ENCODE assay signal across 8 cellular contexts in the genomic region with DNA sequence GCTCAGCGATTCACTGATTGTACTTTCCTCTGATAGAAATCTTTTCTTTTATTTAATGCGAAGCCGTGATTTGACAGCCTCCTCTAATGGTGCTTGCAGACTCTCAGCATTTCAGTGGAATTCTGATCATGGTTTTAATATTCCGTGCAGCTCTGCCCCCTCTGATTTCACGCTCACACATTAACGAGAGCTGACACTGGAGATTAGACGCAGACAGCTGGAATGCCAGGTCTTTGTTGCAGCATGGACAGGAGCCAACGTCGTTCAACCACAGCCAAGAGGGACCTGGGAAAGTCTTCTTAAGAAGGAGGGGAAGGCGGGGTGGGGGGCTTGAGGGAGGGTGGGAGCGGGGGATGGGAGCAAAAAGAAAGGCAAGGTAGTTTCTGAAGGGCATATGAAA.
DNase-seq lines count a peak whose midpoint lies in the region; ATAC-seq, FAIRE-seq and TF ChIP-seq lines count a peak whose summit lies in the region.

No MANE protein-coding gene starts in this region.

- H3K4me2 ChIP-seq in astrocyte (ENCODE audit: low read length): peak overlapping the region; percentile 93

- peaks cover 1% of the 10 kb centered on the region for H3K36me3 Mint-ChIP-seq in astrocyte (ENCODE audit: low read depth, unreplicated experiment)
- no peaks in the 10 kb centered on the region for H3K36me3 Mint-ChIP-seq in stimulated activated naive B cell treated with anti-CD40 and anti-IgM and Interleukin-4, amounts not matched to agents 10 μg/mL and 1 μg/mL and 100 μg/mL, for 72 hours
- no peaks in the 10 kb centered on the region for H3K36me3 Mint-ChIP-seq in stimulated activated memory B cell treated with anti-CD40 and anti-IgM and Interleukin-4, amounts not matched to agents 10 μg/mL and 1 μg/mL and 100 μg/mL, for 72 hours

- no peak overlapping the region for H3K4me3 Mint-ChIP-seq in astrocyte (ENCODE audit: unreplicated experiment)
- no peak overlapping the region for H3K4me3 Mint-ChIP-seq in stimulated activated naive B cell treated with anti-CD40 and anti-IgM and Interleukin-4, amounts not matched to agents 10 μg/mL and 1 μg/mL and 100 μg/mL, for 72 hours
- H3K4me3 Mint-ChIP-seq in stimulated activated memory B cell treated with anti-CD40 and anti-IgM and Interleukin-4, amounts not matched to agents 10 μg/mL and 1 μg/mL and 100 μg/mL, for 72 hours: no peak overlapping the region

- H4K20me1 ChIP-seq in astrocyte (ENCODE audit: insufficient read depth, low read length): no peaks in the 10 kb centered on the region

- peak; percentile 18 for ATAC-seq in HG02678 (IDR thresholded peaks at IDR 0.05; ENCODE audit: unreplicated experiment)
- peak; percentile 20 to 31 for ATAC-seq in stimulated activated naive B cell treated with anti-CD40 and anti-IgM and Interleukin-4, amounts not matched to agents 10 μg/mL and 1 μg/mL and 100 μg/mL, for 72 hours (replicated peaks)
- ATAC-seq in HG02759 (IDR thresholded peaks at IDR 0.05; ENCODE audit: unreplicated experiment): no peak
- ATAC-seq in HG02571 (IDR thresholded peaks at IDR 0.05; ENCODE audit: unreplicated experiment): no peak
- ATAC-seq in stimulated activated memory B cell treated with anti-CD40 and anti-IgM and Interleukin-4, amounts not matched to agents 10 μg/mL and 1 μg/mL and 100 μg/mL, for 72 hours: no peak

- FAIRE-seq in astrocyte (lab: Jason Lieb, UNC) (no peak), RCC 7860 (lab: Jason Lieb, UNC) (no peak)

- H3K9me3 ChIP-seq in astrocyte (ENCODE audit: insufficient read depth, low read depth, low read length) (peaks cover 3% of the 10 kb centered on the region), iPS-20b (ENCODE audit: insufficient read depth, low read depth, low read length) (no peaks in the 10 kb centered on the region)

- H3K27ac Mint-ChIP-seq in astrocyte (ENCODE audit: unreplicated experiment): no peak overlapping the region
- no peak overlapping the region for H3K27ac Mint-ChIP-seq in stimulated activated naive B cell treated with anti-CD40 and anti-IgM and Interleukin-4, amounts not matched to agents 10 μg/mL and 1 μg/mL and 100 μg/mL, for 72 hours
- no peak overlapping the region for H3K27ac Mint-ChIP-seq in stimulated activated memory B cell treated with anti-CD40 and anti-IgM and Interleukin-4, amounts not matched to agents 10 μg/mL and 1 μg/mL and 100 μg/mL, for 72 hours

- peak overlapping the region; percentile 60 for H3K4me3 ChIP-seq in astrocyte (ENCODE audit: insufficient read depth, low read depth, low read length)
- peak overlapping the region; percentile 83 for H3K4me3 ChIP-seq in iPS-20b (ENCODE audit: low read length)

- H3K4me1 ChIP-seq in astrocyte (ENCODE audit: insufficient read depth, low read length): peaks cover 20% of the 10 kb centered on the region
- H3K4me1 ChIP-seq in iPS-20b (ENCODE audit: insufficient read depth, low read length): peaks cover 13% of the 10 kb centered on the region

- no peak for TF ChIP-seq CTCF in astrocyte (IDR thresholded peaks at IDR 0.05; ENCODE audit: insufficient read depth, low read depth, low read length)

- H3K36me3 ChIP-seq in astrocyte (ENCODE audit: insufficient read depth, low read length) (no peaks in the 10 kb centered on the region), iPS-20b (ENCODE audit: insufficient read depth, low read depth, low read length) (no peaks in the 10 kb centered on the region)

- H3K9ac ChIP-seq in astrocyte (ENCODE audit: low read length): peak overlapping the region; percentile 73
- H3K9ac ChIP-seq in iPS-20b (ENCODE audit: low read depth, low read length): peak overlapping the region; percentile 67; the same call in 1 of the 2 replicates

- H3K9me3 Mint-ChIP-seq in astrocyte (ENCODE audit: unreplicated experiment): peaks cover 4% of the 10 kb centered on the region
- H3K9me3 Mint-ChIP-seq in stimulated activated naive B cell treated with anti-CD40 and anti-IgM and Interleukin-4, amounts not matched to agents 10 μg/mL and 1 μg/mL and 100 μg/mL, for 72 hours: peaks cover 0 to 3% of the 10 kb centered on the region in 2 donors
- no peaks in the 10 kb centered on the region for H3K9me3 Mint-ChIP-seq in stimulated activated memory B cell treated with anti-CD40 and anti-IgM and Interleukin-4, amounts not matched to agents 10 μg/mL and 1 μg/mL and 100 μg/mL, for 72 hours

- H3K27me3 Mint-ChIP-seq in astrocyte (ENCODE audit: low read depth, unreplicated experiment): no peaks in the 10 kb centered on the region
- H3K27me3 Mint-ChIP-seq in stimulated activated naive B cell treated with anti-CD40 and anti-IgM and Interleukin-4, amounts not matched to agents 10 μg/mL and 1 μg/mL and 100 μg/mL, for 72 hours: peaks cover 28 to 36% of the 10 kb centered on the region in 2 donors
- H3K27me3 Mint-ChIP-seq in stimulated activated memory B cell treated with anti-CD40 and anti-IgM and Interleukin-4, amounts not matched to agents 10 μg/mL and 1 μg/mL and 100 μg/mL, for 72 hours: no peaks in the 10 kb centered on the region

- H2AFZ ChIP-seq in astrocyte (ENCODE audit: low read depth, low read length): peak overlapping the region; percentile 79

- DNase-seq in astrocyte (ENCODE audit: low read depth) (peak; percentile 79), RCC 7860 (ENCODE audit: low spot score) (no peak)
- no peak for DNase-seq in stimulated activated naive B cell treated with anti-CD40 and anti-IgM and Interleukin-4, amounts not matched to agents 10 μg/mL and 1 μg/mL and 100 μg/mL, for 72 hours

- no peaks in the 10 kb centered on the region for H3K79me2 ChIP-seq in astrocyte (ENCODE audit: insufficient read depth, low read length)

- H3K27me3 ChIP-seq in astrocyte (ENCODE audit: insufficient read depth, low read length) (no peaks in the 10 kb centered on the region), iPS-20b (ENCODE audit: insufficient read depth, low read length) (peaks cover 4% of the 10 kb centered on the region; the same call in 1 of the 2 replicates)

- H3K27ac ChIP-seq in astrocyte (ENCODE audit: low read depth, low read length) (no peak overlapping the region), iPS-20b (ENCODE audit: low read length) (no peak overlapping the region)

- H3K4me1 Mint-ChIP-seq in astrocyte (ENCODE audit: low read depth, unreplicated experiment): no peaks in the 10 kb centered on the region
- H3K4me1 Mint-ChIP-seq in stimulated activated naive B cell treated with anti-CD40 and anti-IgM and Interleukin-4, amounts not matched to agents 10 μg/mL and 1 μg/mL and 100 μg/mL, for 72 hours: no peaks in the 10 kb centered on the region
- no peaks in the 10 kb centered on the region for H3K4me1 Mint-ChIP-seq in stimulated activated memory B cell treated with anti-CD40 and anti-IgM and Interleukin-4, amounts not matched to agents 10 μg/mL and 1 μg/mL and 100 μg/mL, for 72 hours

Comparison
In these comparisons a context has a peak if more than half of its experiments do, and no peak if none do; other contexts are left out.
1. ATAC-seq: peak in HG02678 (single experiment) and stimulated activated naive B cell treated with anti-CD40 and anti-IgM and Interleukin-4, amounts not matched to agents 10 μg/mL and 1 μg/mL and 100 μg/mL, for 72 hours (2 of 2); none in HG02759 (single experiment), HG02571 (single experiment) and stimulated activated memory B cell treated with anti-CD40 and anti-IgM and Interleukin-4, amounts not matched to agents 10 μg/mL and 1 μg/mL and 100 μg/mL, for 72 hours (single experiment).